Comparison of ENCODE assay signal across 8 cellular contexts in the genomic region with DNA sequence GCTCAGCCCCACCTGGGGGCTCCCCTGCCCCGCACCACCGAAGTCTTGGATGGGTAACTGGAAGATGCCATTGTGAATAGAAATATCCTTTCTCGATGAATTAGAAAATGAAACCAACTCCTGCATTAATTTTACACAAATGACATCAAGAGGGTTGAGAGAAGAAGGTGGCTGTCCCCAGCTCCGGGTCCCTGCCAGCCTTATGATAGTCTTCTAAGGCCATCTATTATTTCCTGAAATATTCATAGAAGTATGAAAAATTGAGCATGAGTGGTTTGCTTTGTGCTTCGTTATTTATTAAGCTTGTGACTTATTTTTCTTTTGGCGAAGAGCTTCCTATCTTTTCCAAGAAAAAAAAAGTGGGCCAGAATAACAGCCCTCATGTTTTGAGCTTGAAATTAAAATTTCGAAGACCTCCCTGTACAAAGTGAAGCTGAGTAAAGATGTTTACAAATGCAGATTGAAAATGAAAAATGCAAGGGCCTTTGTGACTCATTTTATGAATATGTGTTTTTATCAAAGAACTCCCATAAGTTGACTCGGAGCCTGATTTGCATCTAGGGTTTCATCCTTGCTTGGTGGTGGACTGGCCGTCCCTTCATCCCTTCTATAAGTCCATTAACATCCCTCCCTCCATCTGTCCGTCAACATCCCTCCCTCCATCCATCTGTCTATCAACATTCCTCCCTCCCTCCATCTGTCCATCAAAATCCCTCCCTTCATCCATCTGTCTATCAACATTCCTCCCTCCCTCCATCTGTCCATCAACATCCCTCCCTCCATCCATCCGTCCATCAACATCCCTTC. TPM values are rescaled to one million over a fixed set of nuclear protein-coding genes. Genes with fewer than 3 reads are reported as not detected.
DNase-seq lines count a peak whose midpoint lies in the region; ATAC-seq lines count a peak whose summit lies in the region.

No MANE protein-coding gene starts in this region.

- peak overlapping the region; percentile 74 for H3K27ac Mint-ChIP-seq in activated CD4-positive, alpha-beta T cell treated with anti-CD3 and anti-CD28 coated beads, Interleukin-2, amount 10 ng/mL, durations not matched to agents 24 days and 14 days
- peak overlapping the region in 5 of 6 donors; percentile 47 to 90 (median 58) for H3K27ac Mint-ChIP-seq in naive B cell

- H3K27ac ChIP-seq in caudate nucleus (ENCODE audit: low read depth, low read length): peak overlapping the region; percentile 59

- intact Hi-C loops in activated CD4-positive, alpha-beta T cell treated with anti-CD3 and anti-CD28 coated beads, Interleukin-2, amount 10 ng/mL, durations not matched to agents 24 days and 14 days (cut with micrococcal nuclease): loop anchor here (2.0 to 5.0 kb wide), 2 partner anchors 32 to 294 kb away; no protein-coding TSS in a partner anchor

- DNase-seq in activated CD4-positive, alpha-beta T cell treated with anti-CD3 and anti-CD28 coated beads, Interleukin-2, amount 10 ng/mL, durations not matched to agents 24 days and 14 days: no peak
- DNase-seq in activated CD4-positive, alpha-beta T cell treated with anti-CD3 and anti-CD28 coated beads for 4 hours: no peak
- DNase-seq in caudate nucleus (lab: John Stamatoyannopoulos, UW): no peak
- DNase-seq in naive B cell: no peak
- no peak for DNase-seq in SW480 (ENCODE audit: low spot score)
- no peak for DNase-seq in activated effector memory CD4-positive, alpha-beta T cell treated with Interleukin-2 at 50 U/mL for 16 hours
- no peak for DNase-seq in HuH-7.5 (ENCODE audit: low spot score)

- no peaks in the 10 kb centered on the region for H3K9me3 Mint-ChIP-seq in activated CD4-positive, alpha-beta T cell treated with anti-CD3 and anti-CD28 coated beads, Interleukin-2, amount 10 ng/mL, durations not matched to agents 24 days and 14 days
- no peaks in the 10 kb centered on the region for H3K9me3 Mint-ChIP-seq in naive B cell

- H3K27me3 Mint-ChIP-seq in activated CD4-positive, alpha-beta T cell treated with anti-CD3 and anti-CD28 coated beads, Interleukin-2, amount 10 ng/mL, durations not matched to agents 24 days and 14 days: peaks cover 19% of the 10 kb centered on the region
- H3K27me3 Mint-ChIP-seq in naive B cell: peaks cover 17 to 58% (median 57%) of the 10 kb centered on the region in 3 donors

- peak overlapping the region; percentile 84 for H3K4me3 Mint-ChIP-seq in activated CD4-positive, alpha-beta T cell treated with anti-CD3 and anti-CD28 coated beads, Interleukin-2, amount 10 ng/mL, durations not matched to agents 24 days and 14 days
- H3K4me3 Mint-ChIP-seq in naive B cell: peak overlapping the region; percentile 89 to 99 (median 98)

- no peaks in the 10 kb centered on the region for H3K36me3 Mint-ChIP-seq in activated CD4-positive, alpha-beta T cell treated with anti-CD3 and anti-CD28 coated beads, Interleukin-2, amount 10 ng/mL, durations not matched to agents 24 days and 14 days (ENCODE audit: low read depth)
- no peaks in the 10 kb centered on the region for H3K36me3 Mint-ChIP-seq in naive B cell

- peaks cover 17% of the 10 kb centered on the region for H3K4me1 Mint-ChIP-seq in activated CD4-positive, alpha-beta T cell treated with anti-CD3 and anti-CD28 coated beads, Interleukin-2, amount 10 ng/mL, durations not matched to agents 24 days and 14 days
- peaks cover 19 to 32% (median 20%) of the 10 kb centered on the region in 3 donors for H3K4me1 Mint-ChIP-seq in naive B cell

- ATAC-seq in HG03342 (IDR thresholded peaks at IDR 0.05; ENCODE audit: unreplicated experiment): peak; percentile 43
- peak; percentile 29 to 50 for ATAC-seq in naive B cell (ENCODE audit: low read depth in 2 of 2)

RNA-seq across cellular contexts. Expression of gene CFAP46, which starts 20.5 kb away (rescaled TPM):
- not detected in 2 replicates for total RNA-seq in activated CD4-positive, alpha-beta T cell treated with anti-CD3 and anti-CD28 coated beads, Interleukin-2, amount 10 ng/mL, durations not matched to agents 24 days and 14 days
- under 1 TPM in 1 of 6 donors, not detected in 5; 0.05 TPM for polyA plus RNA-seq in naive B cell (ENCODE audit: low read depth in 6 of 6)
